Comparison of ENCODE assay signal across 9 cellular contexts in genomic region chr2:142868281-142868762, GRCh38. TPM values are rescaled to one million over a fixed set of nuclear protein-coding genes. Genes with fewer than 3 reads are reported as not detected.
DNase-seq lines count a peak whose midpoint lies in the region; TF ChIP-seq lines count a peak whose summit lies in the region.
"Had no signal": no experiment of that assay in that cellular context is flagged by ENCODE, and none has a peak within 500 bp of the region (broad histone marks: within the 10 kb centered on the region; RNA-seq: fewer than 3 reads in every experiment).

No MANE protein-coding gene starts in this region.

- H3K4me3 ChIP-seq in HEK293 (ENCODE audit: low read depth, low read length) (no peak overlapping the region), adrenal gland (no peak overlapping the region), Karpas-422 (ENCODE audit: low read length) (no peak overlapping the region)

- H3K9ac ChIP-seq in Karpas-422 (ENCODE audit: low read length), result no peak overlapping the region

- CTCF ChIA-PET in HEK293 (lab: Yijun Ruan, JAX), result interaction anchor here (0.6 kb wide), 1 partner anchor 91 kb away, joined by 4 read pairs; no protein-coding TSS in a partner anchor

- POLR2A ChIA-PET in HEK293 (lab: Yijun Ruan, JAX), result no interaction called here

- DNase-seq in CD1c-positive myeloid dendritic cell (ENCODE audit: extremely low spot score), result peak; percentile 64
- DNase-seq in adrenal gland, result peak; percentile 26 to 63 (median 43)
- DNase-seq in mesenteric fat pad (ENCODE audit: low spot score), result peak; percentile 91
- no peak for DNase-seq in Karpas-422
- DNase-seq in NOMO-1 treated with dmso at 0.1 percent for 144 hours (lab: John Stamatoyannopoulos, UW; ENCODE audit: unreplicated experiment), result no peak
- no peak for DNase-seq in NCI-H187 treated with DMSO at 0.1 percent for 48 hours (lab: John Stamatoyannopoulos, UW)
- no peak for DNase-seq in activated CD4-positive, alpha-beta T cell treated with anti-CD3 and anti-CD28 coated beads, Interleukin-2, amount 50 U/mL, for 48 hours
- DNase-seq: EL had no signal

- H2AFZ ChIP-seq in Karpas-422 (ENCODE audit: low read length), result no peak overlapping the region

- no peaks in the 10 kb centered on the region for H3K36me3 ChIP-seq in HEK293 (ENCODE audit: control insufficient read depth in 2 of 2, insufficient read depth in 1 of 2, low read length in 2 of 2)
- no peaks in the 10 kb centered on the region for H3K36me3 ChIP-seq in adrenal gland (replicated peaks in 1 of 2)
- no peaks in the 10 kb centered on the region for H3K36me3 ChIP-seq in Karpas-422 (ENCODE audit: insufficient read depth, low read length)

- no peaks in the 10 kb centered on the region for H3K27me3 ChIP-seq in adrenal gland
- H3K27me3 ChIP-seq in Karpas-422 (ENCODE audit: low read length), result no peaks in the 10 kb centered on the region

- H3K27ac ChIP-seq in HEK293 (ENCODE audit: extremely low read depth, low read depth, low read length), result no peak overlapping the region
- H3K27ac ChIP-seq in adrenal gland, result peak overlapping the region in 1 of 5 donors; percentile 64
- H3K27ac ChIP-seq in Karpas-422 (ENCODE audit: low read length), result no peak overlapping the region

- H4K20me1 ChIP-seq in Karpas-422 (ENCODE audit: insufficient read depth, low read depth, low read length), result no peaks in the 10 kb centered on the region

- H3K4me1 ChIP-seq in HEK293 (ENCODE audit: control insufficient read depth, insufficient read depth, low read length) (no peaks in the 10 kb centered on the region), adrenal gland (replicated peaks in 1 of 2) (peaks cover 0 to 9% of the 10 kb centered on the region in 2 donors), Karpas-422 (ENCODE audit: low read length) (peaks cover 33% of the 10 kb centered on the region)

- no peaks in the 10 kb centered on the region for H3K79me2 ChIP-seq in Karpas-422 (ENCODE audit: low read length)

- no peak overlapping the region for H3K4me2 ChIP-seq in Karpas-422 (ENCODE audit: low read depth, low read length, poor library complexity, severe bottlenecking)

- intact Hi-C loops in adrenal gland (cut with DNase I), result no loop called here

- H3K9me2 ChIP-seq in Karpas-422 (replicated peaks; ENCODE audit: insufficient read depth, low read length), result no peaks in the 10 kb centered on the region

- WGBS in adrenal gland, 4 donors, result 69 to 84% (median 72%) methylated on average over 8 to 11 of the region's 11 CpGs

- TF ChIP-seq CTCF in HEK293 (tag by site-specific recombination; IDR thresholded peaks at IDR 0.05), result no peak
- no peak for TF ChIP-seq CTCF in adrenal gland (IDR thresholded peaks at IDR 0.05)

- H3K9me3 ChIP-seq in HEK293 (ENCODE audit: control insufficient read depth, insufficient read depth, low read depth, low read length), result no peaks in the 10 kb centered on the region
- no peaks in the 10 kb centered on the region for H3K9me3 ChIP-seq in adrenal gland (replicated peaks in 1 of 3)
- no peaks in the 10 kb centered on the region for H3K9me3 ChIP-seq in Karpas-422 (ENCODE audit: low read length)

- TF ChIP-seq POLR2A in adrenal gland (IDR thresholded peaks at IDR 0.05), result no peak

TF ChIP-seq in HEK293, 187 proteins besides CTCF, POLR2A, EP300 and RAD21:
- TF ChIP-seq ZNF23 (tag by site-specific recombination; IDR thresholded peaks at IDR 0.05; ENCODE audit: borderline replicate concordance), result no peak
- TF ChIP-seq ZNF585B (tag by site-specific recombination; IDR thresholded peaks at IDR 0.05), result no peak
- TF ChIP-seq WT1 (tag by site-specific recombination; IDR thresholded peaks at IDR 0.05), result no peak
- peak; percentile 67 for TF ChIP-seq KLF1 (tag by site-specific recombination; IDR thresholded peaks at IDR 0.05)
- no peak for TF ChIP-seq ZNF391 (tag by site-specific recombination; IDR thresholded peaks at IDR 0.05; ENCODE audit: borderline replicate concordance, low read depth)

RNA-seq across cellular contexts. Expression of gene KYNU, which starts 9.1 kb away (rescaled TPM):
- total RNA-seq in adrenal gland (10 to 100 TPM in 5 of 8 donors, 1 to 10 TPM in 3; 1.9 to 18.8 (median 13.2) TPM), mesenteric fat pad (12.0 TPM)
- polyA plus RNA-seq in adrenal gland, result 1 to 10 TPM; 3.9 to 4.9 (median 4.5) TPM
- total RNA-seq in Karpas-422 (2014; rRNA removed; shearing (Covaris generic); ENCODE audit: low replicate concordance), result 0.75 and 1.8 TPM in 2 replicates

Comparison
In these comparisons a context has a peak if more than half of its experiments do, and no peak if none do; other contexts are left out.
1. DNase-seq: peak in CD1c-positive myeloid dendritic cell (single experiment), adrenal gland (7 of 7) and mesenteric fat pad (single experiment); none in Karpas-422 (single experiment), NOMO-1 treated with dmso at 0.1 percent for 144 hours (single experiment), NCI-H187 treated with DMSO at 0.1 percent for 48 hours (single experiment) and activated CD4-positive, alpha-beta T cell treated with anti-CD3 and anti-CD28 coated beads, Interleukin-2, amount 50 U/mL, for 48 hours (0 of 2).